8 cellular contexts compared by ENCODE assay signal in the genomic region with DNA sequence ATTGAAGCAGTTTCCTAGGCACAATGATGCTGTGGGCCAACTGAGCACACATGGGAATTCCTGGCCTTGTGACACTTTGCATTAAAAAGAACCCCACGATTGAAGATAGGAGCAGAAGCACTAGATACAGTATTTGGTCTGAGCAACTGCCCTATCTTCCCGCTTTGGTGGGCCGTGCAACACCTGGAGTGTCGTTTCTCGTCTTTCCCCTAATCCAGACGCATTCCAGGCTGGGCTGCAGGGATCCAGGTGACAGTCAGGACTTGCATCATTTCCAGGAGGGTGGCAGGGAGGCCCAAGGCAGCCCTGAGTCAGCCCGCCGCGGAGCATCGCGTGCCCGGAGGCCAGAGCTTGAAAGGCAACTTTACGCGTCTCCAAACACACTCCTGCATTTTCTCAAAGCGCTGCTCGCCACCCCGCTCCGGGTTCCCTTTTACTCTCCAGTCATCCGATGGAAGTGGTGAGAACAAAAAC. TPM values are rescaled to one million over a fixed set of nuclear protein-coding genes. Genes with fewer than 3 reads are reported as not detected.
DNase-seq lines count a peak whose midpoint lies in the region; ATAC-seq and TF ChIP-seq lines count a peak whose summit lies in the region.

No MANE protein-coding gene starts in this region.

- no peak for ATAC-seq in GM19351 (IDR thresholded peaks at IDR 0.05; ENCODE audit: unreplicated experiment)

- H3K4me1 ChIP-seq in SK-N-SH (ENCODE audit: control insufficient read depth in 1 of 2, insufficient read depth in 2 of 2, low read depth in 1 of 2, low read length in 1 of 2), result peaks cover 12 to 45% of the 10 kb centered on the region in 2 experiments; a peak in 3 of 4 replicates

- H3K9me3 ChIP-seq in SK-N-SH, result no peaks in the 10 kb centered on the region

- H4K20me1 ChIP-seq in SK-N-SH (ENCODE audit: insufficient read depth), result no peaks in the 10 kb centered on the region

- H3K4me3 ChIP-seq in SK-N-SH (ENCODE audit: low read depth in 2 of 2, low read length in 1 of 2) (peak overlapping the region; percentile 57), epithelial cell of esophagus (ENCODE audit: low read length) (peak overlapping the region; percentile 61)

- no peaks in the 10 kb centered on the region for H3K9me3 Mint-ChIP-seq in osteocyte (ENCODE audit: unreplicated experiment)

- H3K27ac ChIP-seq in SK-N-SH (ENCODE audit: low read depth in 2 of 2, low read length in 1 of 2), result peak overlapping the region in 1 of 2 experiments; percentile 53; a peak in 1 of 4 replicates

- no peaks in the 10 kb centered on the region for H3K9me2 ChIP-seq in SK-N-SH

- TF ChIP-seq CTCF in GM20000 (IDR thresholded peaks at IDR 0.05; ENCODE audit: extremely low read depth, missing control alignments) (no peak), SK-N-SH (IDR thresholded peaks at IDR 0.05) (no peak), epithelial cell of esophagus (IDR thresholded peaks at IDR 0.05; ENCODE audit: insufficient read depth, low read depth, low read length, missing control alignments) (no peak), osteocyte (IDR thresholded peaks at IDR 0.05) (no peak)

- POLR2A ChIA-PET in SK-N-SH (lab: Yijun Ruan, JAX), result interaction anchor here (0.6 to 6.0 kb wide), 11 partner anchors 10 to 1954 kb away, joined by 3 to 40 read pairs (median 5); a partner anchor contains a TSS

- DNase-seq in 8988T (peak; percentile 54), GM20000 (ENCODE audit: low spot score) (peak; percentile 51), SK-N-SH (no peak), epithelial cell of esophagus (ENCODE audit: low read depth) (peak; percentile 91), osteocyte (ENCODE audit: extremely low spot score, unreplicated experiment) (peak; percentile 91), NCI-H446 (lab: John Stamatoyannopoulos, UW) (no peak), COLO829 (ENCODE audit: low spot score) (no peak)

- H3K79me2 ChIP-seq in SK-N-SH (ENCODE audit: insufficient read depth), result peaks cover 16% of the 10 kb centered on the region

- no peaks in the 10 kb centered on the region for H3K27me3 ChIP-seq in SK-N-SH (ENCODE audit: insufficient read depth)

- TF ChIP-seq RAD21 in SK-N-SH (IDR thresholded peaks at IDR 0.05; ENCODE audit: low read length), result no peak

- 3% methylated on average over 12 of the region's 19 CpGs for WGBS in SK-N-SH (ENCODE audit: low lambda C conversion rate)

- no peaks in the 10 kb centered on the region for H3K36me3 ChIP-seq in SK-N-SH (replicated peaks in 1 of 2; ENCODE audit: control insufficient read depth in 1 of 2, insufficient read depth in 2 of 2, low read length in 1 of 2)

- H3K4me1 Mint-ChIP-seq in osteocyte (ENCODE audit: unreplicated experiment), result peaks cover 56% of the 10 kb centered on the region

- H3K27me3 Mint-ChIP-seq in osteocyte (ENCODE audit: unreplicated experiment), result no peaks in the 10 kb centered on the region

- H3K27ac Mint-ChIP-seq in osteocyte (ENCODE audit: unreplicated experiment), result peak overlapping the region; percentile 98

- no peak for TF ChIP-seq EP300 in SK-N-SH (IDR thresholded peaks at IDR 0.05; ENCODE audit: borderline replicate concordance in 1 of 2, low read depth in 1 of 2, low read length in 1 of 2)

- peak overlapping the region; percentile 98 for H3K4me3 Mint-ChIP-seq in osteocyte (ENCODE audit: unreplicated experiment)

- peak overlapping the region; percentile 42; the same call in 1 of the 2 replicates for H3K9ac ChIP-seq in SK-N-SH

- H2AFZ ChIP-seq in SK-N-SH (ENCODE audit: low read depth), result peak overlapping the region; percentile 69

- CTCF ChIA-PET in SK-N-SH (lab: Yijun Ruan, JAX), result interaction anchor here (0.6 to 13.7 kb wide), 10 partner anchors 13 to 644 kb away, joined by 3 to 503 read pairs (median 5); a partner anchor contains a TSS

- peaks cover 34% of the 10 kb centered on the region for H3K36me3 Mint-ChIP-seq in osteocyte (ENCODE audit: unreplicated experiment)

- peaks cover 22% of the 10 kb centered on the region for H3F3A ChIP-seq in SK-N-SH (replicated peaks; ENCODE audit: insufficient read depth)

- H3K4me2 ChIP-seq in SK-N-SH, result peak overlapping the region; percentile 75

TF ChIP-seq in SK-N-SH, 30 proteins besides CTCF, POLR2A, EP300 and RAD21:
- TF ChIP-seq GABPA (IDR thresholded peaks at IDR 0.05; ENCODE audit: low read depth) (no peak), RXRA (IDR thresholded peaks at IDR 0.05; ENCODE audit: borderline replicate concordance, low read depth) (no peak), GATA2 (CRISPR knock-in tag; IDR thresholded peaks at IDR 0.05) (no peak), SMC3 (IDR thresholded peaks at IDR 0.05; ENCODE audit: low read depth, low read length) (no peak), TEAD4 (IDR thresholded peaks at IDR 0.05; ENCODE audit: borderline replicate concordance, insufficient read depth) (no peak)
- TF ChIP-seq, protein P1, sequence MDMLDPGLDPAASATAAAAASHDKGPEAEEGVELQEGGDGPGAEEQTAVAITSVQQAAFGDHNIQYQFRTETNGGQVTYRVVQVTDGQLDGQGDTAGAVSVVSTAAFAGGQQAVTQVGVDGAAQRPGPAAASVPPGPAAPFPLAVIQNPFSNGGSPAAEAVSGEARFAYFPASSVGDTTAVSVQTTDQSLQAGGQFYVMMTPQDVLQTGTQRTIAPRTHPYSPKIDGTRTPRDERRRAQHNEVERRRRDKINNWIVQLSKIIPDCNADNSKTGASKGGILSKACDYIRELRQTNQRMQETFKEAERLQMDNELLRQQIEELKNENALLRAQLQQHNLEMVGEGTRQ (IDR thresholded peaks at IDR 0.05; ENCODE audit: borderline replicate concordance, low read depth, low read length), result no peak

RNA-seq across cellular contexts. Expression of a gene that starts 0.7 kb away (rescaled TPM):
- polyA plus RNA-seq in SK-N-SH (2012; rRNA removed), result 5.9 and 9.1 TPM in 2 replicates
- 4.7 and 5.4 TPM in 2 replicates for polyA plus RNA-seq in SK-N-SH (2012; cell fraction: cytosol; rRNA removed)
- 6.4 and 6.8 TPM in 2 replicates for polyA plus RNA-seq in SK-N-SH (2012; cell fraction: nucleus; rRNA removed)
- total RNA-seq in osteocyte, result 334 and 341 TPM in 2 replicates

Comparison
In these comparisons a context has a peak if more than half of its experiments do, and no peak if none do; other contexts are left out.
1. DNase-seq: peak in 8988T (single experiment), GM20000 (single experiment), epithelial cell of esophagus (single experiment) and osteocyte (single experiment); none in SK-N-SH (single experiment), NCI-H446 (0 of 2) and COLO829 (single experiment).